Comparison of ENCODE assay signal across 25 cellular contexts in the genomic region with DNA sequence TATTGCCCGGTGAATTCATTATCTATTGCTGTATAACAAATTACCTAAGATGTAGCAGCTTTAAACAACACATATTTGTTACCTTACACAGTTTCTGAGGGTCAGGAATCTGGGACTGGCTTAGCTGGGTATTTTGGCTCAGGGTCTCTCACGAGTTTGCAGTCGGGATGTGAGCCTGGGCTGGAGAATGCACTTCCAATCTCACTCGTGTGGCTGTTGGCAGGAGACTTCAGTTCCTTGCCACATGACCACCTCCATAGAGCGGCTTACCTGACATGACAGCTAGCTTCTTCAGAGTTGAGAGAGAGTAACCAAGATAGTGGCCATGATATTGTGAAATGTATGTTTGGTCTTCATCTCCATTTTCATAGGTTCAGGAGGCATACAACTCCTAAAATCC. TPM values are rescaled to one million over a fixed set of nuclear protein-coding genes. Genes with fewer than 3 reads are reported as not detected.
DNase-seq lines count a peak whose midpoint lies in the region; ATAC-seq, FAIRE-seq and TF ChIP-seq lines count a peak whose summit lies in the region.
"Had no signal": no experiment of that assay in that cellular context is flagged by ENCODE, and none has a peak within 500 bp of the region (broad histone marks: within the 10 kb centered on the region; RNA-seq: fewer than 3 reads in every experiment).

No MANE protein-coding gene starts in this region.

- H4K20me1 ChIP-seq in HepG2 (ENCODE audit: insufficient read depth, low read length), result no peaks in the 10 kb centered on the region
- H4K20me1 ChIP-seq: BLaER1 had no signal

- BruUV-seq in HepG2 (replicated peaks; lab: Mats Ljungman, UMichigan), result no TSS peak

- in situ Hi-C loops in HepG2 (cut with HindIII; ENCODE audit: extremely low pct_ligation_motif_present, low pct_unique_long_range_greater_than_20kb), result no loop called here

- H2AK5ac ChIP-seq in mesendoderm (ENCODE audit: low read length), result peak overlapping the region; percentile 27

- H3K9ac ChIP-seq in mesendoderm (ENCODE audit: low read length) (no peak overlapping the region), skeletal muscle tissue (ENCODE audit: low read depth in 1 of 3, low read length in 3 of 3) (no peak overlapping the region), HepG2 (ENCODE audit: insufficient read depth, low read depth, low read length) (no peak overlapping the region)
- H3K9ac ChIP-seq: BLaER1 had no signal

- H3K79me2 ChIP-seq in mesendoderm (ENCODE audit: control insufficient read depth, insufficient read depth, low read length) (no peaks in the 10 kb centered on the region), HepG2 (ENCODE audit: insufficient read depth, low read length) (no peaks in the 10 kb centered on the region)

- H3K4me3 ChIP-seq in right atrium auricular region, result no peak overlapping the region
- no peak overlapping the region for H3K4me3 ChIP-seq in left ventricle myocardium inferior
- no peak overlapping the region for H3K4me3 ChIP-seq in mesendoderm (ENCODE audit: low read length)
- H3K4me3 ChIP-seq in skeletal muscle tissue (ENCODE audit: low read length in 3 of 3), result no peak overlapping the region
- H3K4me3 ChIP-seq in HepG2 (replicated peaks in 1 of 3; ENCODE audit: insufficient read depth in 1 of 3, low read depth in 2 of 3, low read length in 3 of 3), result no peak overlapping the region
- H3K4me3 ChIP-seq: BLaER1, GM12878, GM23338, HAP-1 had no signal

- no peaks in the 10 kb centered on the region for H3K27me3 ChIP-seq in right atrium auricular region
- H3K27me3 ChIP-seq in left ventricle myocardium inferior (ENCODE audit: low read depth), result peaks cover 4% of the 10 kb centered on the region
- H3K27me3 ChIP-seq in mesendoderm (ENCODE audit: insufficient read depth, low read length, poor library complexity), result no peaks in the 10 kb centered on the region
- no peaks in the 10 kb centered on the region for H3K27me3 ChIP-seq in skeletal muscle tissue (ENCODE audit: control insufficient read depth in 3 of 3, insufficient read depth in 3 of 3, low read length in 3 of 3)
- no peaks in the 10 kb centered on the region; a peak in 3 of 5 replicates for H3K27me3 ChIP-seq in HepG2 (ENCODE audit: control insufficient read depth in 1 of 2, insufficient read depth in 2 of 2, low read length in 2 of 2)
- H3K27me3 ChIP-seq: BLaER1 had no signal

- no peak overlapping the region for H3K18ac ChIP-seq in mesendoderm (ENCODE audit: low read length)

- H3K4me1 ChIP-seq in right atrium auricular region (peaks cover 0 to 8% of the 10 kb centered on the region in 2 donors), left ventricle myocardium inferior (peaks cover 59% of the 10 kb centered on the region), mesendoderm (ENCODE audit: control insufficient read depth, low read depth, low read length) (peaks cover 9% of the 10 kb centered on the region), skeletal muscle tissue (ENCODE audit: control insufficient read depth in 3 of 3, insufficient read depth in 3 of 3, low read length in 3 of 3) (peaks cover 14 to 37% (median 26%) of the 10 kb centered on the region in 3 donors), HepG2 (ENCODE audit: insufficient read depth, low read length) (no peaks in the 10 kb centered on the region)
- H3K4me1 ChIP-seq: BLaER1 had no signal

- H3K79me1 ChIP-seq in mesendoderm (ENCODE audit: low read length), result no peaks in the 10 kb centered on the region

- no peak for TF ChIP-seq CTCF in right atrium auricular region (IDR thresholded peaks at IDR 0.05)
- TF ChIP-seq CTCF in left ventricle myocardium inferior (IDR thresholded peaks at IDR 0.05; ENCODE audit: borderline replicate concordance), result no peak
- no peak for TF ChIP-seq CTCF in HepG2 (CRISPR knock-in tag; IDR thresholded peaks at IDR 0.05)

- no peak overlapping the region for H4K5ac ChIP-seq in mesendoderm (ENCODE audit: low read length)

- TF ChIP-seq POLR2A in HepG2 (IDR thresholded peaks at IDR 0.05; ENCODE audit: insufficient read depth in 1 of 2, low read depth in 2 of 2, low read length in 2 of 2), result no peak

- H2BK120ac ChIP-seq in mesendoderm (ENCODE audit: low read depth, low read length), result no peak overlapping the region

- H3K56ac ChIP-seq in mesendoderm (ENCODE audit: low read length), result no peak overlapping the region

- no peak for TF ChIP-seq RAD21 in HepG2 (CRISPR knock-in tag; IDR thresholded peaks at IDR 0.05)

- H2BK5ac ChIP-seq in mesendoderm (ENCODE audit: low read length), result peak overlapping the region; percentile 20

- H3K27ac ChIP-seq in right atrium auricular region (peak overlapping the region in 1 of 2 donors; percentile 52), left ventricle myocardium inferior (replicated peaks) (peak overlapping the region; percentile 37), mesendoderm (ENCODE audit: low read depth, low read length) (no peak overlapping the region), skeletal muscle tissue (ENCODE audit: low read depth, low read length) (peak overlapping the region; percentile 74), HepG2 (ENCODE audit: extremely low read length, insufficient read depth, low read length) (no peak overlapping the region)
- H3K27ac ChIP-seq: 22Rv1, BLaER1, C4-2B had no signal

- intact Hi-C loops in Right ventricle myocardium superior (cut with DNase I), result no loop called here
- intact Hi-C loops in left ventricle myocardium inferior (cut with micrococcal nuclease), result no loop called here
- intact Hi-C loops in Right ventricle myocardium inferior (cut with DNase I), result no loop called here
- intact Hi-C loops in HepG2 (cut with micrococcal nuclease; ENCODE audit: unreplicated experiment), result no loop called here

- TF ChIP-seq EP300 in HepG2 (IDR thresholded peaks at IDR 0.05; ENCODE audit: low read depth in 2 of 2, low read length in 2 of 2) (no peak), HepG2 (CRISPR knock-in tag; IDR thresholded peaks at IDR 0.05; ENCODE audit: borderline replicate concordance) (no peak)

- POLR2A ChIA-PET in HepG2 (lab: Yijun Ruan, JAX), result no interaction called here

- ATAC-seq in Right ventricle myocardium superior (ENCODE audit: poor library complexity) (peak; percentile 42), Right ventricle myocardium inferior (no peak), HepG2 (no peak)
- ATAC-seq: CD8-positive, alpha-beta T cell; GM12878; GM23338 had no signal

- H3K9me3 ChIP-seq in right atrium auricular region, result no peaks in the 10 kb centered on the region
- H3K9me3 ChIP-seq in left ventricle myocardium inferior (replicated peaks), result no peaks in the 10 kb centered on the region
- H3K9me3 ChIP-seq in skeletal muscle tissue (ENCODE audit: control insufficient read depth in 3 of 3, low read length in 3 of 3), result no peaks in the 10 kb centered on the region
- no peaks in the 10 kb centered on the region for H3K9me3 ChIP-seq in HepG2 (ENCODE audit: low read length)
- H3K9me3 ChIP-seq: BLaER1, HAP-1 had no signal

- WGBS in mesendoderm (ENCODE audit: extremely low coverage, insufficient coverage, low lambda C conversion rate), result no CpG with 5 or more reads among the region's 5 CpGs
- 34% methylated on average over 2 of the region's 5 CpGs for WGBS in HepG2 (ENCODE audit: low lambda C conversion rate)

- no peak overlapping the region for H3K4ac ChIP-seq in mesendoderm (ENCODE audit: low read depth, low read length)

- H2AFZ ChIP-seq in HepG2 (ENCODE audit: low read length), result no peak overlapping the region
- H2AFZ ChIP-seq: GM23338 had no signal

- no peaks in the 10 kb centered on the region for H3K36me3 ChIP-seq in right atrium auricular region
- no peaks in the 10 kb centered on the region for H3K36me3 ChIP-seq in left ventricle myocardium inferior
- no peaks in the 10 kb centered on the region for H3K36me3 ChIP-seq in mesendoderm (ENCODE audit: control insufficient read depth, insufficient read depth, low read length)
- no peaks in the 10 kb centered on the region for H3K36me3 ChIP-seq in skeletal muscle tissue (ENCODE audit: control insufficient read depth in 3 of 3, insufficient read depth in 3 of 3, low read length in 3 of 3)
- no peaks in the 10 kb centered on the region for H3K36me3 ChIP-seq in HepG2 (replicated peaks in 1 of 2; ENCODE audit: control insufficient read depth in 1 of 2, insufficient read depth in 2 of 2, low read length in 2 of 2)
- H3K36me3 ChIP-seq: BLaER1, HAP-1 had no signal

- no peak for FAIRE-seq in HepG2 (lab: Jason Lieb, UNC)
- FAIRE-seq: A204.1, D721Med, GM12878, GM18507 had no signal

- no peak overlapping the region for H4K8ac ChIP-seq in mesendoderm (ENCODE audit: low read depth, low read length)

- no peak overlapping the region for H3K23ac ChIP-seq in mesendoderm (ENCODE audit: low read length)

- H3K4me2 ChIP-seq in mesendoderm (ENCODE audit: low read length) (no peak overlapping the region), HepG2 (ENCODE audit: low read depth, low read length) (no peak overlapping the region)
- H3K4me2 ChIP-seq: BLaER1, GM23338 had no signal

- no peak overlapping the region for H2BK15ac ChIP-seq in mesendoderm (replicated peaks; ENCODE audit: low read depth)

- DNase-seq in Right ventricle myocardium superior (no peak), right atrium auricular region (ENCODE audit: low spot score) (no peak), left ventricle myocardium inferior (no peak), Right ventricle myocardium inferior (ENCODE audit: missing footprints) (no peak), mesendoderm (no peak), putamen (ENCODE audit: low spot score) (no peak), HepG2 (ENCODE audit: low spot score) (no peak)
- DNase-seq: CD4-positive, CD25-positive, alpha-beta regulatory T cell; CD8-positive, alpha-beta T cell; DMS 273 treated with DMSO at 0.1 percent for 48 hours; DMS79; EL; GDM1; HFFc6 had no signal

- CTCF ChIA-PET in HepG2 (lab: Yijun Ruan, JAX; ENCODE audit: low intra/inter-chr PET ratio, low total read pairs), result no interaction called here

RNA-seq across cellular contexts. Expression of a gene that starts 18.4 kb away (rescaled TPM):
- total RNA-seq in Right ventricle myocardium superior (65.5 TPM), right atrium auricular region (10 to 100 TPM; 47.6 to 68.6 TPM), left ventricle myocardium inferior (81.9 TPM), Right ventricle myocardium inferior (71.0 TPM), skeletal muscle tissue (11.0 TPM), HepG2 (2016; rRNA removed; fragmentation: Illumina TruSeq; extraction: Trizol) (0.14 and 0.38 TPM in 2 replicates)
- 1.1 TPM for polyA plus RNA-seq in mesendoderm (2013, experiment 1 of 2)
- 1.1 TPM for polyA plus RNA-seq in mesendoderm (2013, experiment 2 of 2)
- not detected in 2 replicates for total RNA-seq in HepG2 (2016; cell fraction: cytosol; rRNA removed; fragmentation: Illumina TruSeq; extraction: Trizol; ENCODE audit: low read depth)
- 0.15 and 0.19 TPM in 2 replicates for total RNA-seq in HepG2 (2016; cell fraction: insoluble cytoplasmic fraction; rRNA removed; fragmentation: Illumina TruSeq; extraction: Trizol)
- total RNA-seq in HepG2 (2016; cell fraction: membrane; rRNA removed; fragmentation: Illumina TruSeq; extraction: Trizol), result 0.34 and 0.37 TPM in 2 replicates
- 0.50 TPM in 1 of 2 replicates, not detected in the other for total RNA-seq in HepG2 (2016; cell fraction: nucleus; rRNA removed; fragmentation: Illumina TruSeq; extraction: Trizol)
- 0.12 and 0.21 TPM in 2 replicates for polyA plus RNA-seq in HepG2 (2011; rRNA removed)
- 0.06 and 0.11 TPM in 2 replicates for polyA plus RNA-seq in HepG2 (2011; cell fraction: cytosol; rRNA removed)
- polyA plus RNA-seq in HepG2 (2011; cell fraction: nucleus; rRNA removed), result 0.03 TPM in 1 of 2 replicates, not detected in the other
- 0.04 and 0.05 TPM in 2 replicates for polyA plus RNA-seq in HepG2 (2012)
- polyA plus RNA-seq in HepG2 (2016; cell fraction: cytosol; fragmentation: Illumina TruSeq; extraction: Trizol; ENCODE audit: low read depth), result 0.07 TPM in 1 of 2 replicates, not detected in the other
- polyA plus RNA-seq in HepG2 (2016; cell fraction: insoluble cytoplasmic fraction; fragmentation: Illumina TruSeq; extraction: Trizol; ENCODE audit: low read depth), result 0.28 TPM in 1 of 2 replicates, not detected in the other
- 0.06 and 0.34 TPM in 2 replicates for polyA plus RNA-seq in HepG2 (2016; cell fraction: membrane; fragmentation: Illumina TruSeq; extraction: Trizol; ENCODE audit: low read depth)
- polyA plus RNA-seq in HepG2 (2016; cell fraction: nucleus; fragmentation: Illumina TruSeq; extraction: Trizol; ENCODE audit: insufficient read depth, low read depth), result 0.29 TPM in 1 of 2 replicates, not detected in the other
- polyA minus RNA-seq in HepG2 (2011; rRNA and poly(A)+ RNA removed; ENCODE audit: low replicate concordance), result 1.6 and 72.3 TPM in 2 replicates
- not detected in 2 replicates for polyA minus RNA-seq in HepG2 (2011; cell fraction: cytosol; rRNA and poly(A)+ RNA removed)
- polyA minus RNA-seq in HepG2 (2011; cell fraction: nucleus; rRNA and poly(A)+ RNA removed), result 0.39 and 1.1 TPM in 2 replicates
- total RNA-seq: B cell; CD8-positive, alpha-beta T cell had no signal
- polyA plus RNA-seq: CD4-positive, CD25-positive, alpha-beta regulatory T cell had no signal

Comparison
In these comparisons a context has a peak if more than half of its experiments do, and no peak if none do; other contexts are left out.
1. H3K27ac ChIP-seq: peak in left ventricle myocardium inferior (single experiment) and skeletal muscle tissue (single experiment); none in mesendoderm (single experiment) and HepG2 (single experiment).